8 cellular contexts compared by ENCODE assay signal in the genomic region with DNA sequence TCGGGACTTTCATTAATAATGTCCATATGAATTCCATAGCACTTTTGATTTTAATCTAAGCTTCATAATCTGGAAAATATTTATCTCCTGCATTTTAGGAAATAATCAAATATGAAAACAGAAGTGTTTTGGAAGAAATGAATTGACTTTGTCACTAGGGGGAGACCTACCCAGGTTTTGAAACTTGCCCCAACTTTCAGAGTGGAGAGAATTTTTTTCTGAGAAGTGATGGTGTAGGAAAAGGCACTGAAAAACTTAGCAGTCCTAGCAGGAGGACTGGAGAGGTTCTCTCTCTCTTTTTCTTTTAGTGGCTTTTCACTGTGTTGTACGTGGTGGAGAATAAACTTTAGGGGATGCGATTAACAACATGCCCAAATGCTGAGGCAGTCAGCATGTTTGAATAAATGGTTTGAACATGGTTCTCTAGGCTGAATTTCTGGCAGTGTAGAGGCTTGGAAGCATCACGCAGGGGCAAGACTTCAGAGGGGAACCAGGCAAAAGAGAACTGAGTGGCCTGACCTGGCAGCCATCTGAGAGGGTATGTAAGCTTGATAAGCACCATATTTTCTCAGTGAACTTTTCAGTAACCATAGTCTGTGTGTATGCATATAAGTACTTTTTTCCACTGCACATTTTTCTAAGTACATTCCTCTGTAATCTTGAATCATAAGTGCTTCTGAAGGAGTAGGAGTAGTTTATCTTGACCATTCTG.
DNase-seq lines count a peak whose midpoint lies in the region; ATAC-seq and TF ChIP-seq lines count a peak whose summit lies in the region.

No MANE protein-coding gene starts in this region.

- H3K4me3 Mint-ChIP-seq in activated T-cell treated with anti-CD3 and anti-CD28 coated beads, Interleukin-2, amount 50 U/mL, for 24 hours: no peak overlapping the region
- H3K4me3 Mint-ChIP-seq in T-helper 17 cell: no peak overlapping the region

- no peaks in the 10 kb centered on the region for H3K9me3 ChIP-seq in T-helper 17 cell (ENCODE audit: control insufficient read depth, low read length, poor library complexity, severe bottlenecking)
- H3K9me3 ChIP-seq in psoas muscle: no peaks in the 10 kb centered on the region

- H3K27me3 ChIP-seq in psoas muscle (ENCODE audit: insufficient read depth in 3 of 3, low read length in 2 of 3): peaks cover 0 to 2% (median 0%) of the 10 kb centered on the region in 3 donors

- H3K4me1 Mint-ChIP-seq in activated T-cell treated with anti-CD3 and anti-CD28 coated beads, Interleukin-2, amount 50 U/mL, for 24 hours (ENCODE audit: low read depth): peaks cover 8% of the 10 kb centered on the region
- peaks cover 6% of the 10 kb centered on the region for H3K4me1 Mint-ChIP-seq in T-helper 17 cell

- H3K27ac ChIP-seq in psoas muscle: no peak overlapping the region
- H3K27ac ChIP-seq in caudate nucleus (ENCODE audit: low read depth, low read length): no peak overlapping the region

- H3K4me1 ChIP-seq in psoas muscle: no peaks in the 10 kb centered on the region

- peak; percentile 40 for ATAC-seq in T-helper 17 cell
- ATAC-seq in psoas muscle: peak in 1 of 4 donors; percentile 65

- H3K27ac Mint-ChIP-seq in activated T-cell treated with anti-CD3 and anti-CD28 coated beads, Interleukin-2, amount 50 U/mL, for 24 hours: peak overlapping the region; percentile 42
- no peak overlapping the region for H3K27ac Mint-ChIP-seq in T-helper 17 cell

- H3K36me3 ChIP-seq in psoas muscle (ENCODE audit: insufficient read depth in 1 of 2, low read depth in 1 of 2): no peaks in the 10 kb centered on the region

- H3K4me3 ChIP-seq in foreskin fibroblast (ENCODE audit: low read depth in 1 of 2, low read length in 2 of 2) (peak overlapping the region in 1 of 2 donors; percentile 1), psoas muscle (no peak overlapping the region)

- intact Hi-C loops in psoas muscle (cut with DNase I): loop anchor here (2.0 to 10.0 kb wide), 4 partner anchors 66 to 374 kb away; partner anchors contain the start of gene NEK7 (in 1 of the 2)

- peak; percentile 58 for TF ChIP-seq CTCF in foreskin fibroblast (IDR thresholded peaks at IDR 0.05; ENCODE audit: low read depth, low read length)
- peak; percentile 61 for TF ChIP-seq CTCF in psoas muscle (IDR thresholded peaks at IDR 0.05)

- H3K9me3 Mint-ChIP-seq in activated T-cell treated with anti-CD3 and anti-CD28 coated beads, Interleukin-2, amount 50 U/mL, for 24 hours: no peaks in the 10 kb centered on the region

- DNase-seq in activated T-cell treated with anti-CD3 and anti-CD28 coated beads, Interleukin-2, amount 50 U/mL, for 24 hours: peak; percentile 32
- no peak for DNase-seq in activated T-cell treated with anti-CD3 and anti-CD28 coated beads, Interleukin-2, amount 50 U/mL, for 48 hours
- peak; percentile 4 for DNase-seq in HK-2 (ENCODE audit: unreplicated experiment)
- no peak for DNase-seq in T-helper 17 cell
- DNase-seq in foreskin fibroblast: peak; percentile 20 to 70
- no peak for DNase-seq in psoas muscle
- no peak for DNase-seq in caudate nucleus (lab: John Stamatoyannopoulos, UW)
- no peak for DNase-seq in activated CD4-positive, CD25-positive, alpha-beta regulatory T cell (lab: John Stamatoyannopoulos, UW)

- no peaks in the 10 kb centered on the region for H3K36me3 Mint-ChIP-seq in activated T-cell treated with anti-CD3 and anti-CD28 coated beads, Interleukin-2, amount 50 U/mL, for 24 hours (ENCODE audit: low read depth)
- H3K36me3 Mint-ChIP-seq in T-helper 17 cell (ENCODE audit: low read depth): peaks cover 6% of the 10 kb centered on the region

- WGBS in psoas muscle, 3 donors: 26 to 41% (median 36%) methylated on average over 4 of the region's 4 CpGs

- no peaks in the 10 kb centered on the region for H3K27me3 Mint-ChIP-seq in activated T-cell treated with anti-CD3 and anti-CD28 coated beads, Interleukin-2, amount 50 U/mL, for 24 hours
- peaks cover 15% of the 10 kb centered on the region for H3K27me3 Mint-ChIP-seq in T-helper 17 cell

Comparison
In these comparisons a context has a peak if more than half of its experiments do, and no peak if none do; other contexts are left out.
1. DNase-seq: peak in activated T-cell treated with anti-CD3 and anti-CD28 coated beads, Interleukin-2, amount 50 U/mL, for 24 hours (single experiment), HK-2 (single experiment) and foreskin fibroblast (2 of 2); none in activated T-cell treated with anti-CD3 and anti-CD28 coated beads, Interleukin-2, amount 50 U/mL, for 48 hours (0 of 2), T-helper 17 cell (0 of 3), psoas muscle (0 of 2), caudate nucleus (0 of 61) and activated CD4-positive, CD25-positive, alpha-beta regulatory T cell (0 of 4).